In genomic region chr21:44010429-44010828, GRCh38 we compare ENCODE assay signal across 11 cellular contexts. TPM values are rescaled to one million over a fixed set of nuclear protein-coding genes. Genes with fewer than 3 reads are reported as not detected.
A peak's percentile ranks its signal among the peaks of the same experiment; 100 is the strongest.
DNase-seq lines count a peak whose midpoint lies in the region; ATAC-seq and TF ChIP-seq lines count a peak whose summit lies in the region.
"Had no signal": no experiment of that assay in that cellular context is flagged by ENCODE, and none has a peak within 500 bp of the region (broad histone marks: within the 10 kb centered on the region; RNA-seq: fewer than 3 reads in every experiment).

No MANE protein-coding gene starts in this region.

- no peak overlapping the region for H2BK5ac ChIP-seq in trophoblast cell (ENCODE audit: low read depth, low read length, poor library complexity)

- H3K27me3 Mint-ChIP-seq in activated CD8-positive, alpha-beta T cell treated with anti-CD3 and anti-CD28 coated beads for 36 hours = no peaks in the 10 kb centered on the region
- no peaks in the 10 kb centered on the region for H3K27me3 Mint-ChIP-seq in activated CD8-positive, alpha-beta T cell treated with anti-CD3 and anti-CD28 coated beads, Interleukin-2, amount 10 ng/mL, durations not matched to agents 7 days and 5 days (ENCODE audit: low read depth)
- H3K27me3 Mint-ChIP-seq in brain = peaks cover 9% of the 10 kb centered on the region

- DNase-seq in activated CD8-positive, alpha-beta T cell treated with anti-CD3 and anti-CD28 coated beads for 36 hours = no peak
- no peak for DNase-seq in activated CD8-positive, alpha-beta T cell treated with anti-CD3 and anti-CD28 coated beads, Interleukin-2, amount 10 ng/mL, durations not matched to agents 7 days and 5 days
- peak; percentile 68 for DNase-seq in NCI-H510A (lab: John Stamatoyannopoulos, UW)
- no peak for DNase-seq in trophoblast cell
- DNase-seq in SW480 (ENCODE audit: low spot score) = no peak
- DNase-seq: heart left ventricle, NCI-H2029, testis had no signal

- no CpG with 5 or more reads among the region's 9 CpGs for WGBS in trophoblast cell (ENCODE audit: extremely low coverage, insufficient coverage, insufficient read length)

- H3K9ac ChIP-seq in trophoblast cell (ENCODE audit: low read length) = no peak overlapping the region

- no peak overlapping the region for H3K4me3 ChIP-seq in trophoblast cell (ENCODE audit: low read depth, low read length)

- peaks cover 3% of the 10 kb centered on the region for H3K9me3 ChIP-seq in trophoblast cell (ENCODE audit: insufficient read depth, low read depth, low read length)
- H3K9me3 ChIP-seq: heart left ventricle, testis had no signal

- peaks cover 13% of the 10 kb centered on the region for H3K79me2 ChIP-seq in trophoblast cell (ENCODE audit: control insufficient read depth, insufficient read depth, low read length, poor library complexity)

- H3K27me3 ChIP-seq in trophoblast cell (ENCODE audit: insufficient read depth, low read length) = no peaks in the 10 kb centered on the region
- H3K27me3 ChIP-seq: heart left ventricle, testis had no signal

- TF ChIP-seq CTCF in activated CD8-positive, alpha-beta T cell treated with anti-CD3 and anti-CD28 coated beads for 36 hours (IDR thresholded peaks at IDR 0.05) = no peak
- TF ChIP-seq CTCF in brain (conservative IDR thresholded peaks at IDR 0.05) = no peak

- H4K8ac ChIP-seq in trophoblast cell (ENCODE audit: low read depth, low read length) = peak overlapping the region; percentile 37

- H3K14ac ChIP-seq in trophoblast cell (ENCODE audit: low read length) = no peak overlapping the region

- no peak overlapping the region for H3K27ac Mint-ChIP-seq in activated CD8-positive, alpha-beta T cell treated with anti-CD3 and anti-CD28 coated beads for 36 hours
- H3K27ac Mint-ChIP-seq in activated CD8-positive, alpha-beta T cell treated with anti-CD3 and anti-CD28 coated beads, Interleukin-2, amount 10 ng/mL, durations not matched to agents 7 days and 5 days = no peak overlapping the region
- peak overlapping the region in 3 of 5 experiments; percentile 12 to 73 (median 20) for H3K27ac Mint-ChIP-seq in brain

- no peaks in the 10 kb centered on the region for H3K9me3 Mint-ChIP-seq in activated CD8-positive, alpha-beta T cell treated with anti-CD3 and anti-CD28 coated beads for 36 hours
- no peaks in the 10 kb centered on the region for H3K9me3 Mint-ChIP-seq in activated CD8-positive, alpha-beta T cell treated with anti-CD3 and anti-CD28 coated beads, Interleukin-2, amount 10 ng/mL, durations not matched to agents 7 days and 5 days (ENCODE audit: insufficient read depth)
- no peaks in the 10 kb centered on the region for H3K9me3 Mint-ChIP-seq in brain

- CTCF ChIA-PET in activated CD8-positive, alpha-beta T cell treated with anti-CD3 and anti-CD28 coated beads for 36 hours (lab: Charles Lee) = interaction anchor here (1.5 kb wide), 1 partner anchor 9 kb away, joined by 5 read pairs; no protein-coding TSS in a partner anchor
- CTCF ChIA-PET in activated CD8-positive, alpha-beta T cell treated with anti-CD3 and anti-CD28 coated beads, Interleukin-2, amount 10 ng/mL, durations not matched to agents 7 days and 5 days (lab: Charles Lee) = no interaction called here

- H3K4me1 ChIP-seq in trophoblast cell (ENCODE audit: control insufficient read depth in 1 of 2, insufficient read depth in 2 of 2, low read length in 2 of 2) = peaks cover 16 to 17% of the 10 kb centered on the region in 2 experiments

- H3K23ac ChIP-seq in trophoblast cell (ENCODE audit: low read length) = no peak overlapping the region

- H2BK120ac ChIP-seq in trophoblast cell (ENCODE audit: insufficient read depth, low read length, poor library complexity) = no peak overlapping the region

- H3K4me1 Mint-ChIP-seq in activated CD8-positive, alpha-beta T cell treated with anti-CD3 and anti-CD28 coated beads for 36 hours (ENCODE audit: low read depth) = peaks cover 27% of the 10 kb centered on the region
- H3K4me1 Mint-ChIP-seq in activated CD8-positive, alpha-beta T cell treated with anti-CD3 and anti-CD28 coated beads, Interleukin-2, amount 10 ng/mL, durations not matched to agents 7 days and 5 days (ENCODE audit: low read depth) = peaks cover 34% of the 10 kb centered on the region
- H3K4me1 Mint-ChIP-seq in brain = peaks cover 38% of the 10 kb centered on the region

- no peak overlapping the region for H2AFZ ChIP-seq in trophoblast cell (ENCODE audit: insufficient read depth, low read length, poor library complexity)

- H2AK5ac ChIP-seq in trophoblast cell (ENCODE audit: low read length) = no peak overlapping the region

- ATAC-seq in activated CD8-positive, alpha-beta T cell treated with anti-CD3 and anti-CD28 coated beads for 36 hours = no peak
- ATAC-seq in activated CD8-positive, alpha-beta T cell treated with anti-CD3 and anti-CD28 coated beads, Interleukin-2, amount 10 ng/mL, durations not matched to agents 7 days and 5 days = no peak
- ATAC-seq in GM21526 (IDR thresholded peaks at IDR 0.05; ENCODE audit: low FRiP score, unreplicated experiment) = no peak
- ATAC-seq in GM21360 (IDR thresholded peaks at IDR 0.05; ENCODE audit: unreplicated experiment) = no peak
- ATAC-seq: heart left ventricle had no signal

- H3K36me3 Mint-ChIP-seq in activated CD8-positive, alpha-beta T cell treated with anti-CD3 and anti-CD28 coated beads for 36 hours (ENCODE audit: low read depth) = peaks cover 7% of the 10 kb centered on the region
- H3K36me3 Mint-ChIP-seq in activated CD8-positive, alpha-beta T cell treated with anti-CD3 and anti-CD28 coated beads, Interleukin-2, amount 10 ng/mL, durations not matched to agents 7 days and 5 days (ENCODE audit: low read depth) = peaks cover 18% of the 10 kb centered on the region
- H3K36me3 Mint-ChIP-seq in brain = no peaks in the 10 kb centered on the region

- POLR2A ChIA-PET in activated CD8-positive, alpha-beta T cell treated with anti-CD3 and anti-CD28 coated beads for 36 hours (lab: Charles Lee) = interaction anchor here (0.6 to 3.8 kb wide), 3 partner anchors 20 to 92 kb away, joined by 3 to 35 read pairs (median 4); no protein-coding TSS in a partner anchor
- POLR2A ChIA-PET in activated CD8-positive, alpha-beta T cell treated with anti-CD3 and anti-CD28 coated beads, Interleukin-2, amount 10 ng/mL, durations not matched to agents 7 days and 5 days (lab: Charles Lee) = interaction anchor here (1.2 to 3.9 kb wide), 2 partner anchors 74 to 221 kb away, joined by 3 to 37 read pairs; partner anchors contain the start of gene RRP1

- intact Hi-C loops in activated CD8-positive, alpha-beta T cell treated with anti-CD3 and anti-CD28 coated beads for 36 hours (cut with micrococcal nuclease) = no loop called here

- H3K4ac ChIP-seq in trophoblast cell (ENCODE audit: low read depth, low read length) = no peak overlapping the region

- no peak overlapping the region for H3K27ac ChIP-seq in trophoblast cell (ENCODE audit: low read depth, low read length)

- H3K4me3 Mint-ChIP-seq in activated CD8-positive, alpha-beta T cell treated with anti-CD3 and anti-CD28 coated beads for 36 hours = peak overlapping the region; percentile 20
- H3K4me3 Mint-ChIP-seq in activated CD8-positive, alpha-beta T cell treated with anti-CD3 and anti-CD28 coated beads, Interleukin-2, amount 10 ng/mL, durations not matched to agents 7 days and 5 days = no peak overlapping the region
- peak overlapping the region; percentile 54 to 91 (median 64) for H3K4me3 Mint-ChIP-seq in brain

- H4K12ac ChIP-seq in trophoblast cell (ENCODE audit: low read depth, low read length) = peak overlapping the region; percentile 20

- H2BK12ac ChIP-seq in trophoblast cell (ENCODE audit: low read length) = no peak overlapping the region

- H3K79me1 ChIP-seq in trophoblast cell (ENCODE audit: low read length) = peaks cover 16% of the 10 kb centered on the region

- no peak overlapping the region for H4K91ac ChIP-seq in trophoblast cell (ENCODE audit: low read depth, low read length)

- no peaks in the 10 kb centered on the region for H3K36me3 ChIP-seq in trophoblast cell (ENCODE audit: control insufficient read depth in 1 of 2, insufficient read depth in 2 of 2, low read length in 2 of 2)
- H3K36me3 ChIP-seq: heart left ventricle had no signal

- H3K4me2 ChIP-seq in trophoblast cell (ENCODE audit: low read length) = no peak overlapping the region

- H3K18ac ChIP-seq in trophoblast cell (ENCODE audit: low read length) = no peak overlapping the region

RNA-seq across cellular contexts. Expression of gene TRAPPC10, which starts 1.7 kb away (rescaled TPM):
- total RNA-seq in activated CD8-positive, alpha-beta T cell treated with anti-CD3 and anti-CD28 coated beads for 36 hours = 10 to 100 TPM; 44.1 to 45.4 TPM
- 10 to 100 TPM; 72.2 to 82.7 TPM for total RNA-seq in activated CD8-positive, alpha-beta T cell treated with anti-CD3 and anti-CD28 coated beads, Interleukin-2, amount 10 ng/mL, durations not matched to agents 7 days and 5 days
- 18.2 TPM for polyA plus RNA-seq in brain (ENCODE audit: insufficient read depth, low read depth, low replicate concordance)
- polyA plus RNA-seq in trophoblast cell (2013) = 19.1 and 20.0 TPM in 2 replicates

Comparison
In these comparisons a context has a peak if more than half of its experiments do, and no peak if none do; other contexts are left out.
1. H3K27ac Mint-ChIP-seq: peak in brain (3 of 5); none in activated CD8-positive, alpha-beta T cell treated with anti-CD3 and anti-CD28 coated beads for 36 hours (single experiment) and activated CD8-positive, alpha-beta T cell treated with anti-CD3 and anti-CD28 coated beads, Interleukin-2, amount 10 ng/mL, durations not matched to agents 7 days and 5 days (single experiment).